Comparison of ENCODE assay signal across 9 cellular contexts in the genomic region with DNA sequence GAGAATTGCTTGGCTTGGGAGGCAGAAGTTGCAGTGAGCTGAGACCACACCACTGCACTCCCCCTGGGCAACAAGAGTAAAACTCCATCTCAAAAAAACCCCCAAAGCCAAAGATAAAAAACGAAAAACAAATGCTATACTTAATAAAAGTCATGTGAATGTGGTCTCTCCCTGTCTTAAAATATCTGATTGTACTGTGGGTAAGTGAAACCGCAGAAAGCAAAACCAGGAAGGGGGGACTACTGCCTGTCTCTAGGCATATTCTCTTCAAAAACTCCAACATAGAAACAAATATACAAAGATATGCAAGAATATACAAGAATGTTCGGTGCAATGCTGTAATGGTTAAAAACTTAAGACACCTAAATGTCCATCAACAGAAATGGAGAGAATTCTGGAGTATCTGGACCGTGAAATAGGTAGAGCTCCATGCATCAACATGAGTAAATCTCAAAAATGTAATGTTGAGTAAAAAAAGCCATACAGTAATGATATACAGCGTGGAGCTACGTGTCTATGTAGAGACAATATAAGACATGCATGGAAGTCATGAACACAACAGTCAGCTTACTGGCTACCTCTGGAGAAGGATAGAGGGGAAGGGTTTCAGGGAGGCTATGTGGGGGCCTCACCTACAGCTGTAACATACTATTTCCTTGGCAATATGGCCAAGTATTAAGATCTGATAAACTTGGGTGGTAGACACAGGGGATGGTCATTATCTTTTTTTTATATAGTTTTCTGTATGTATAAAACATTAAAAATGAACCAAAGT. TPM values are rescaled to one million over a fixed set of nuclear protein-coding genes. Genes with fewer than 3 reads are reported as not detected.
DNase-seq lines count a peak whose midpoint lies in the region; TF ChIP-seq lines count a peak whose summit lies in the region.
"Had no signal": no experiment of that assay in that cellular context is flagged by ENCODE, and none has a peak within 500 bp of the region (broad histone marks: within the 10 kb centered on the region; RNA-seq: fewer than 3 reads in every experiment).

No MANE protein-coding gene starts in this region.

- H3K27me3 Mint-ChIP-seq in IgD-negative memory B cell = no peaks in the 10 kb centered on the region

- H3K4me1 ChIP-seq in mucosa of stomach (ENCODE audit: control insufficient read depth, insufficient read depth, low read length) = peaks cover 14% of the 10 kb centered on the region

- in situ Hi-C loops in brain microvascular endothelial cell (cut with HindIII; ENCODE audit: low pct_ligation_motif_present, low sequenced_read_pairs) = no loop called here

- peaks cover 16 to 24% (median 18%) of the 10 kb centered on the region in 3 donors for H3K4me1 Mint-ChIP-seq in IgD-negative memory B cell

- H3K27me3 ChIP-seq in AG04450 (ENCODE audit: control insufficient read depth, insufficient read depth, low read length) = no peaks in the 10 kb centered on the region
- H3K27me3 ChIP-seq in brain microvascular endothelial cell (replicated peaks) = no peaks in the 10 kb centered on the region
- H3K27me3 ChIP-seq in mucosa of stomach (ENCODE audit: control insufficient read depth, insufficient read depth, low read length) = no peaks in the 10 kb centered on the region

- H3K36me3 Mint-ChIP-seq in IgD-negative memory B cell = peaks cover 22% of the 10 kb centered on the region

- TF ChIP-seq CTCF in AG04450 (IDR thresholded peaks at IDR 0.05; ENCODE audit: low read depth, low read length) (no peak), brain microvascular endothelial cell (IDR thresholded peaks at IDR 0.05; ENCODE audit: low read depth, low read length, missing control alignments) (no peak)

- peaks cover 37% of the 10 kb centered on the region for H3K9me3 ChIP-seq in AG04450 (ENCODE audit: control insufficient read depth, insufficient read depth, low read length)
- peaks cover 6% of the 10 kb centered on the region for H3K9me3 ChIP-seq in mucosa of stomach (ENCODE audit: control insufficient read depth, low read length)

- H3K4me3 Mint-ChIP-seq in IgD-negative memory B cell = peak overlapping the region; percentile 94 to 100 (median 98)

- H3K27ac ChIP-seq in AG04450 (ENCODE audit: low read depth, low read length) = no peak overlapping the region
- H3K27ac ChIP-seq in brain microvascular endothelial cell = no peak overlapping the region

- peaks cover under 1 to 9% (median 3%) of the 10 kb centered on the region in 3 donors for H3K9me3 Mint-ChIP-seq in IgD-negative memory B cell

- H3K36me3 ChIP-seq in brain microvascular endothelial cell (replicated peaks) = peaks cover 35% of the 10 kb centered on the region
- peaks cover 14% of the 10 kb centered on the region for H3K36me3 ChIP-seq in mucosa of stomach (ENCODE audit: control insufficient read depth, insufficient read depth, low read length)

- POLR2A ChIA-PET in AG04450 (lab: Yijun Ruan, JAX) = no interaction called here

- H3K27ac Mint-ChIP-seq in IgD-negative memory B cell = peak overlapping the region in 2 of 3 donors; percentile 32 to 87

- DNase-seq in AG04450 (ENCODE audit: low read depth, low spot score) = no peak
- no peak for DNase-seq in brain microvascular endothelial cell
- no peak for DNase-seq in pons (ENCODE audit: low spot score)
- no peak for DNase-seq in NCI-H748 treated with DMSO at 0.1 percent for 48 hours (lab: John Stamatoyannopoulos, UW)
- DNase-seq in NOMO-1 treated with DMSO at 0.1 percent for 48 hours (lab: John Stamatoyannopoulos, UW; ENCODE audit: unreplicated experiment) = no peak
- no peak for DNase-seq in NCI-H2227 treated with DMSO at 0.1 percent for 48 hours (lab: John Stamatoyannopoulos, UW)
- DNase-seq: GF-D8 had no signal

- CTCF ChIA-PET in AG04450 (lab: Charles Lee) = no interaction called here

- peak overlapping the region; percentile 97 for H3K4me3 ChIP-seq in AG04450 (ENCODE audit: low read depth, low read length)
- H3K4me3 ChIP-seq in brain microvascular endothelial cell (ENCODE audit: low read depth, low read length) = peak overlapping the region; percentile 78
- H3K4me3 ChIP-seq in mucosa of stomach (ENCODE audit: low read length) = no peak overlapping the region

- peak overlapping the region; percentile 93 for H3K9ac ChIP-seq in mucosa of stomach (ENCODE audit: low read length)

RNA-seq across cellular contexts. Expression of a gene that starts 2.1 kb away (rescaled TPM):
- polyA plus RNA-seq in AG04450 (2011; rRNA removed) (9.4 TPM in 2 replicates), IgD-negative memory B cell (53.3 TPM)
- 18.4 TPM in 2 replicates for polyA minus RNA-seq in AG04450 (2011; rRNA and poly(A)+ RNA removed)

RNA-seq across cellular contexts. Expression of a gene that starts 6.5 kb away (rescaled TPM):
- polyA plus RNA-seq in AG04450 (2011; rRNA removed) (11.5 and 13.4 TPM in 2 replicates), IgD-negative memory B cell (5.4 TPM)
- 18.5 TPM in 2 replicates for polyA minus RNA-seq in AG04450 (2011; rRNA and poly(A)+ RNA removed)

RNA-seq across cellular contexts. Expression of a gene that starts 25.3 kb away (rescaled TPM):
- 7.9 and 8.3 TPM in 2 replicates for polyA plus RNA-seq in AG04450 (2011; rRNA removed)
- polyA minus RNA-seq in AG04450 (2011; rRNA and poly(A)+ RNA removed) = 4.2 and 7.2 TPM in 2 replicates
- 4.4 TPM for polyA plus RNA-seq in IgD-negative memory B cell

RNA-seq across cellular contexts. Expression of a gene that starts 32.0 kb away (rescaled TPM):
- polyA plus RNA-seq in AG04450 (2011; rRNA removed) = 591 and 634 TPM in 2 replicates
- polyA minus RNA-seq in AG04450 (2011; rRNA and poly(A)+ RNA removed) = 121 and 142 TPM in 2 replicates
- polyA plus RNA-seq in IgD-negative memory B cell = 453 TPM

RNA-seq across cellular contexts. Expression of a gene that starts 54.0 kb away (rescaled TPM):
- polyA plus RNA-seq in AG04450 (2011; rRNA removed) (8.1 and 11.8 TPM in 2 replicates), IgD-negative memory B cell (4.5 TPM)
- 4.1 and 6.1 TPM in 2 replicates for polyA minus RNA-seq in AG04450 (2011; rRNA and poly(A)+ RNA removed)
